In the genomic region with DNA sequence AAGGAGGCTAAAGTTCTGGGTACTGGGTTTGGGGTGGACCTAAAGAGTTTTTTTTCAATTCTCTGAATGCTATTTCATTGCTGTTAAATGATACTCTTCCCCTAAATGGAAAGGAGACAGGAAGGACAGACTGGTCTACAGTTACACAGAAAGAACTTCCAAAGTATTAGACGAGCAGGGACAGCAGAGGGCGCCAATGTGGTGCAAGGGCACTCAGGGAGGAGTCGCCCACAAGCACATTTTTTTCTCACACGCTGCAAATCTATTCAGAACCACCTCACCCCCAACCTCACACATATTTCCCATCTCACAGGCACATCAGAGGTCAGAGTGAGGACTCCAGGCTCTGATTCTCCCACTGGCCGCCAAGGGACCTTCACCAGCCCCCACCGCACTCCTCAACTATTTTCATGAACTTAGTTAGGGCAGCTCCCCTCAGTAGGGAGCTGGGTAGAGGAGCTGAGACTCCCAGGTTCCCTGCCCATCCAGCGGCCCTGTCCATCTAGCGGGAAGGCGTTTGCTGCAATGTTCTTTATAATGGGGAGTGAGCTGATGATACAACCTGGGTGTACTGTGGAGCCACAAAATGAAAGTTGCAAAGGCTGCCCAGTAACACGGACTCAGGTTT, we compare ENCODE assay signal across 8 cellular contexts. TPM values are rescaled to one million over a fixed set of nuclear protein-coding genes. Genes with fewer than 3 reads are reported as not detected.
A peak's percentile ranks its signal among the peaks of the same experiment; 100 is the strongest.
DNase-seq lines count a peak whose midpoint lies in the region; ATAC-seq and TF ChIP-seq lines count a peak whose summit lies in the region.

No MANE protein-coding gene starts in this region.

- peak; percentile 81 for ATAC-seq in naive thymus-derived CD4-positive, alpha-beta T cell
- ATAC-seq in GM18502 (IDR thresholded peaks at IDR 0.05; ENCODE audit: poor library complexity, unreplicated experiment): no peak

- no peak overlapping the region for H3K27ac Mint-ChIP-seq in naive thymus-derived CD4-positive, alpha-beta T cell

- H3K9ac ChIP-seq in Karpas-422 (ENCODE audit: low read length): peak overlapping the region; percentile 31; the same call in 1 of the 2 replicates

- DNase-seq in Karpas-422 (peak; percentile 93), PC-9 (peak; percentile 80 to 84), activated T-cell treated with anti-CD3 and anti-CD28 coated beads for 4 hours (peak; percentile 68), esophagus squamous epithelium (lab: John Stamatoyannopoulos, UW) (no peak)
- peak; percentile 31 to 74 (median 62) for DNase-seq in naive thymus-derived CD4-positive, alpha-beta T cell
- DNase-seq in stimulated activated CD8-positive, alpha-beta memory T cell treated with anti-CD3 and anti-CD28 coated beads, Interleukin-7, amount 100 ng/mL, for 4 hours (ENCODE audit: low read depth in 2 of 2): peak; percentile 54

- H3K4me1 Mint-ChIP-seq in naive thymus-derived CD4-positive, alpha-beta T cell: peaks cover 0 to 33% (median 23%) of the 10 kb centered on the region in 7 donors

- no peak for TF ChIP-seq POLR2A in esophagus squamous epithelium (IDR thresholded peaks at IDR 0.05)

- no peaks in the 10 kb centered on the region for H3K36me3 Mint-ChIP-seq in naive thymus-derived CD4-positive, alpha-beta T cell

- TF ChIP-seq CTCF in GM12872 (IDR thresholded peaks at IDR 0.05; ENCODE audit: insufficient read depth, low read depth, low read length): peak; percentile 86
- TF ChIP-seq CTCF in PC-9 (conservative IDR thresholded peaks at IDR 0.05): peak; percentile 82
- peak; percentile 48 to 72 (median 58) for TF ChIP-seq CTCF in esophagus squamous epithelium (IDR thresholded peaks at IDR 0.05)

- peaks cover 0 to 6% (median 0%) of the 10 kb centered on the region in 11 donors for H3K9me3 Mint-ChIP-seq in naive thymus-derived CD4-positive, alpha-beta T cell

- H3F3A ChIP-seq in PC-9 (ENCODE audit: insufficient read depth, low read depth): peaks cover 4% of the 10 kb centered on the region; the same call in 1 of the 2 replicates

- no peaks in the 10 kb centered on the region for H3K27me3 ChIP-seq in Karpas-422 (ENCODE audit: low read length)
- H3K27me3 ChIP-seq in PC-9 (ENCODE audit: insufficient read depth, low read depth): no peaks in the 10 kb centered on the region
- peaks cover 23 to 98% (median 29%) of the 10 kb centered on the region in 4 donors for H3K27me3 ChIP-seq in esophagus squamous epithelium
- peaks cover 8 to 23% of the 10 kb centered on the region in 2 donors for H3K27me3 ChIP-seq in naive thymus-derived CD4-positive, alpha-beta T cell (ENCODE audit: control insufficient read depth in 2 of 2, insufficient read depth in 2 of 2, low read length in 2 of 2)

- H3K4me2 ChIP-seq in Karpas-422 (ENCODE audit: low read depth, low read length, poor library complexity, severe bottlenecking): peak overlapping the region; percentile 44
- peak overlapping the region; percentile 81 for H3K4me2 ChIP-seq in PC-9

- H3K4me1 ChIP-seq in Karpas-422 (ENCODE audit: low read length) (peaks cover 12% of the 10 kb centered on the region), PC-9 (replicated peaks; ENCODE audit: insufficient read depth) (peaks cover 10% of the 10 kb centered on the region), esophagus squamous epithelium (peaks cover 23 to 50% (median 27%) of the 10 kb centered on the region in 3 donors)
- peaks cover 0 to 5% of the 10 kb centered on the region in 2 donors for H3K4me1 ChIP-seq in naive thymus-derived CD4-positive, alpha-beta T cell (ENCODE audit: control insufficient read depth in 2 of 2, insufficient read depth in 2 of 2, low read length in 2 of 2)

- CTCF ChIA-PET in PC-9 (lab: Charles Lee): interaction anchor here (0.7 kb wide), 1 partner anchor 88 kb away, joined by 4 read pairs; no protein-coding TSS in a partner anchor
- CTCF ChIA-PET in naive thymus-derived CD4-positive, alpha-beta T cell (lab: Charles Lee): no interaction called here

- no peak overlapping the region for H3K27ac ChIP-seq in Karpas-422 (ENCODE audit: low read length)
- H3K27ac ChIP-seq in PC-9: no peak overlapping the region
- H3K27ac ChIP-seq in esophagus squamous epithelium: no peak overlapping the region
- H3K27ac ChIP-seq in naive thymus-derived CD4-positive, alpha-beta T cell (ENCODE audit: low read depth, low read length): no peak overlapping the region

- H3K79me2 ChIP-seq in Karpas-422 (ENCODE audit: low read length) (no peaks in the 10 kb centered on the region), PC-9 (ENCODE audit: low read depth) (no peaks in the 10 kb centered on the region)

- intact Hi-C loops in PC-9 (cut with micrococcal nuclease; ENCODE audit: unreplicated experiment): loop anchor here (1.0 kb wide), 1 partner anchor 293 kb away; no protein-coding TSS in a partner anchor
- intact Hi-C loops in esophagus squamous epithelium (cut with DNase I): no loop called here
- intact Hi-C loops in naive thymus-derived CD4-positive, alpha-beta T cell (cut with micrococcal nuclease): loop anchor here (1.0 to 2.0 kb wide), 2 partner anchors 28 to 293 kb away; no protein-coding TSS in a partner anchor

- H3K4me3 ChIP-seq in Karpas-422 (ENCODE audit: low read length) (no peak overlapping the region), PC-9 (peak overlapping the region; percentile 49; the same call in 1 of the 2 replicates), esophagus squamous epithelium (peak overlapping the region in 1 of 4 donors; percentile 10)
- H3K4me3 ChIP-seq in naive thymus-derived CD4-positive, alpha-beta T cell (ENCODE audit: low read length): no peak overlapping the region

- H2AFZ ChIP-seq in Karpas-422 (ENCODE audit: low read length) (peak overlapping the region; percentile 82), PC-9 (peak overlapping the region; percentile 44; the same call in 1 of the 2 replicates)

- WGBS in esophagus squamous epithelium, 2 donors: 7 to 8% methylated on average over 8 of the region's 10 CpGs

- peaks cover 75 to 96% (median 80%) of the 10 kb centered on the region in 5 donors for H3K27me3 Mint-ChIP-seq in naive thymus-derived CD4-positive, alpha-beta T cell

- POLR2A ChIA-PET in PC-9 (lab: Charles Lee; ENCODE audit: unreplicated experiment): interaction anchor here (0.6 kb wide), 1 partner anchor 457 kb away, joined by 3 read pairs; a partner anchor contains a TSS
- POLR2A ChIA-PET in naive thymus-derived CD4-positive, alpha-beta T cell (lab: Charles Lee): no interaction called here

- H3K9me3 ChIP-seq in Karpas-422 (ENCODE audit: low read length) (no peaks in the 10 kb centered on the region), PC-9 (ENCODE audit: insufficient read depth, low read depth) (no peaks in the 10 kb centered on the region), esophagus squamous epithelium (no peaks in the 10 kb centered on the region)
- H3K9me3 ChIP-seq in naive thymus-derived CD4-positive, alpha-beta T cell (ENCODE audit: control insufficient read depth in 2 of 3, low read length in 3 of 3): no peaks in the 10 kb centered on the region

- H3K36me3 ChIP-seq in Karpas-422 (ENCODE audit: insufficient read depth, low read length) (no peaks in the 10 kb centered on the region), PC-9 (ENCODE audit: low read depth) (no peaks in the 10 kb centered on the region), esophagus squamous epithelium (no peaks in the 10 kb centered on the region)
- no peaks in the 10 kb centered on the region for H3K36me3 ChIP-seq in naive thymus-derived CD4-positive, alpha-beta T cell (ENCODE audit: control insufficient read depth in 2 of 3, insufficient read depth in 3 of 3, low read length in 3 of 3)

- no peaks in the 10 kb centered on the region for H4K20me1 ChIP-seq in Karpas-422 (ENCODE audit: insufficient read depth, low read depth, low read length)
- no peaks in the 10 kb centered on the region for H4K20me1 ChIP-seq in PC-9 (ENCODE audit: insufficient read depth)

- H3K4me3 Mint-ChIP-seq in naive thymus-derived CD4-positive, alpha-beta T cell: peak overlapping the region in 4 of 10 donors; percentile 25 to 49 (median 34)

- H3K9me2 ChIP-seq in Karpas-422 (replicated peaks; ENCODE audit: insufficient read depth, low read length) (no peaks in the 10 kb centered on the region), PC-9 (ENCODE audit: insufficient read depth) (no peaks in the 10 kb centered on the region)

- no TSS peak for BruUV-seq in PC-9 (replicated peaks; lab: Mats Ljungman, UMichigan)

RNA-seq across cellular contexts. Expression of a gene that starts 6.8 kb away (rescaled TPM):
- not detected in 2 replicates for total RNA-seq in Karpas-422 (2014; rRNA removed; shearing (Covaris generic); ENCODE audit: low replicate concordance)
- total RNA-seq in PC-9 (2021) (not detected in 2 replicates), esophagus squamous epithelium (1 to 10 TPM in 2 of 4 donors, under 1 TPM in 1, not detected in 1; 0.45 to 1.3 (median 1.1) TPM)
- not detected for total RNA-seq in naive thymus-derived CD4-positive, alpha-beta T cell
- polyA plus RNA-seq in naive thymus-derived CD4-positive, alpha-beta T cell: not detected
